9 cellular contexts compared by ENCODE assay signal in genomic region chr18:49849331-49850217, GRCh38. TPM values are rescaled to one million over a fixed set of nuclear protein-coding genes. Genes with fewer than 3 reads are reported as not detected.
A peak's percentile ranks its signal among the peaks of the same experiment; 100 is the strongest.
DNase-seq lines count a peak whose midpoint lies in the region; ATAC-seq and TF ChIP-seq lines count a peak whose summit lies in the region.
"Had no signal": no experiment of that assay in that cellular context is flagged by ENCODE, and none has a peak within 500 bp of the region (broad histone marks: within the 10 kb centered on the region; RNA-seq: fewer than 3 reads in every experiment).

No MANE protein-coding gene starts in this region.

- H3K27ac ChIP-seq in RWPE2 (ENCODE audit: poor library complexity, severe bottlenecking) (peak overlapping the region; percentile 88), right cardiac atrium (ENCODE audit: low read length) (no peak overlapping the region), upper lobe of right lung (peak overlapping the region; percentile 11)

- ATAC-seq in RWPE2 (ENCODE audit: low read depth) (peak; percentile 94), right cardiac atrium (peak; percentile 66 to 80), upper lobe of right lung (peak; percentile 87), HG03439 (IDR thresholded peaks at IDR 0.05; ENCODE audit: unreplicated experiment) (no peak), GM19351 (IDR thresholded peaks at IDR 0.05; ENCODE audit: unreplicated experiment) (no peak)
- no peak for ATAC-seq in effector memory CD8-positive, alpha-beta T cell (replicated peaks)

- peak overlapping the region; percentile 6 for H3K4me3 ChIP-seq in RWPE2 (ENCODE audit: severe bottlenecking)
- no peak overlapping the region for H3K4me3 ChIP-seq in right cardiac atrium (ENCODE audit: low read length)
- H3K4me3 ChIP-seq in upper lobe of right lung: no peak overlapping the region

- H3K9me3 ChIP-seq in RWPE2 (ENCODE audit: severe bottlenecking) (no peaks in the 10 kb centered on the region), right cardiac atrium (ENCODE audit: control insufficient read depth, low read length) (no peaks in the 10 kb centered on the region), upper lobe of right lung (no peaks in the 10 kb centered on the region)

- no peaks in the 10 kb centered on the region for H3K36me3 Mint-ChIP-seq in effector memory CD8-positive, alpha-beta T cell (ENCODE audit: insufficient read depth)

- H3K36me3 ChIP-seq in RWPE2 (ENCODE audit: low read depth): no peaks in the 10 kb centered on the region
- no peaks in the 10 kb centered on the region for H3K36me3 ChIP-seq in upper lobe of right lung

- TF ChIP-seq CTCF in RWPE2 (IDR thresholded peaks at IDR 0.05; ENCODE audit: poor library complexity, severe bottlenecking) (no peak), upper lobe of right lung (IDR thresholded peaks at IDR 0.05) (no peak)

- no peaks in the 10 kb centered on the region for H3K27me3 ChIP-seq in RWPE2 (ENCODE audit: insufficient read depth, poor library complexity, severe bottlenecking)
- H3K27me3 ChIP-seq in right cardiac atrium (ENCODE audit: control insufficient read depth, insufficient read depth): no peaks in the 10 kb centered on the region
- no peaks in the 10 kb centered on the region for H3K27me3 ChIP-seq in upper lobe of right lung

- peaks cover 8 to 11% of the 10 kb centered on the region in 2 donors for H3K4me1 Mint-ChIP-seq in effector memory CD8-positive, alpha-beta T cell (ENCODE audit: low read depth in 2 of 2)

- peak; percentile 89 for DNase-seq in 8988T
- peak; percentile 99 for DNase-seq in HT1080 (ENCODE audit: low read depth)
- peak; percentile 96 for DNase-seq in RWPE2 (ENCODE audit: low spot score)
- peak in 2 of 3 donors; percentile 48 to 49 for DNase-seq in right cardiac atrium
- DNase-seq in upper lobe of right lung: peak; percentile 84
- no peak for DNase-seq in effector memory CD8-positive, alpha-beta T cell

- intact Hi-C loops in right cardiac atrium (cut with DNase I) (loop anchor here in 2 of 4 donors (5.0 to 10.0 kb wide), 2 partner anchors 47 to 285 kb away; partner anchors contain the start of gene LIPG (in 1 of the 2)), upper lobe of right lung (cut with DNase I) (no loop called here)

- H3K4me1 ChIP-seq in RWPE2 (ENCODE audit: insufficient read depth, poor library complexity, severe bottlenecking) (peaks cover 20% of the 10 kb centered on the region), right cardiac atrium (ENCODE audit: control insufficient read depth, insufficient read depth, low read length) (peaks cover 2% of the 10 kb centered on the region), upper lobe of right lung (no peaks in the 10 kb centered on the region)

- 37% methylated on average over 14 of the region's 14 CpGs for WGBS in right cardiac atrium

- H3K27me3 Mint-ChIP-seq in effector memory CD8-positive, alpha-beta T cell: peaks cover 18 to 48% of the 10 kb centered on the region in 2 donors

- H3K9me3 Mint-ChIP-seq in effector memory CD8-positive, alpha-beta T cell: no peaks in the 10 kb centered on the region
- H3K9me3 Mint-ChIP-seq: neural crest cell had no signal

- no peak overlapping the region for H3K27ac Mint-ChIP-seq in effector memory CD8-positive, alpha-beta T cell

- H3K4me3 Mint-ChIP-seq in effector memory CD8-positive, alpha-beta T cell: no peak overlapping the region
- H3K4me3 Mint-ChIP-seq: neural crest cell had no signal

RNA-seq across cellular contexts. Expression of gene ACAA2, which starts 36.2 kb away (rescaled TPM):
- total RNA-seq in HT1080 (2014; rRNA removed; shearing (Covaris generic)): 32.2 and 36.7 TPM in 2 replicates
- polyA plus RNA-seq in HT1080 (2015; cell fraction: cytosol; rRNA removed): 29.9 and 30.7 TPM in 2 replicates
- polyA plus RNA-seq in HT1080 (2015; cell fraction: nucleus; rRNA removed): 21.2 and 25.4 TPM in 2 replicates
- total RNA-seq in right cardiac atrium (100 to 1,000 TPM in 3 of 4 donors, 10 to 100 TPM in 1; 95.8 to 145 (median 123) TPM), upper lobe of right lung (68.9 TPM)
- 146 TPM for polyA plus RNA-seq in right cardiac atrium

Comparison
In these comparisons a context has a peak if more than half of its experiments do, and no peak if none do; other contexts are left out.
1. DNase-seq: peak in 8988T (single experiment), HT1080 (single experiment), RWPE2 (single experiment), right cardiac atrium (2 of 3) and upper lobe of right lung (single experiment); none in effector memory CD8-positive, alpha-beta T cell (0 of 3).
2. ATAC-seq: peak in RWPE2 (single experiment), right cardiac atrium (2 of 2) and upper lobe of right lung (single experiment); none in HG03439 (single experiment), GM19351 (single experiment) and effector memory CD8-positive, alpha-beta T cell (single experiment).